In genomic region chr10:32379314-32379949, GRCh38 we compare ENCODE assay signal across 8 cellular contexts. TPM values are rescaled to one million over a fixed set of nuclear protein-coding genes. Genes with fewer than 3 reads are reported as not detected.
DNase-seq lines count a peak whose midpoint lies in the region; ATAC-seq and TF ChIP-seq lines count a peak whose summit lies in the region.

No MANE protein-coding gene starts in this region.

- H3K36me3 ChIP-seq in BLaER1 treated with 17β-estradiol and CSF1 and Interleukin-3, amounts not matched to agents 10 nM and 100 nM: no peaks in the 10 kb centered on the region
- H3K36me3 ChIP-seq in ovary: no peaks in the 10 kb centered on the region

- TF ChIP-seq POLR2A in ovary (IDR thresholded peaks at IDR 0.05): no peak

- no peak for TF ChIP-seq EP300 in ovary (IDR thresholded peaks at IDR 0.05)

- WGBS in ovary, 3 donors: 15 to 19% (median 18%) methylated on average over 10 of the region's 10 CpGs

- H3K9me3 ChIP-seq in BLaER1 treated with 17β-estradiol and CSF1 and Interleukin-3, amounts not matched to agents 10 nM and 100 nM (replicated peaks in 1 of 11): peaks cover 0 to 2% (median 0%) of the 10 kb centered on the region in 11 experiments; a peak in 1 of 22 replicates
- no peaks in the 10 kb centered on the region for H3K9me3 ChIP-seq in ovary

- DNase-seq in NCI-H1694 treated with DMSO at 0.1 percent for 48 hours (lab: John Stamatoyannopoulos, UW) (peak; percentile 40), germinal center (ENCODE audit: low spot score) (peak; percentile 33), ovary (no peak)

- intact Hi-C loops in ovary (cut with DNase I): loop anchor here in 1 of 4 donors (5.0 kb wide), 1 partner anchor 68 kb away; the partner anchor contains the start of gene CCDC7

- peak overlapping the region; percentile 78 to 91 (median 89); a peak in 21 of 22 replicates for H3K4me2 ChIP-seq in BLaER1 treated with 17β-estradiol and CSF1 and Interleukin-3, amounts not matched to agents 10 nM and 100 nM

- H3K4me1 ChIP-seq in BLaER1 treated with 17β-estradiol and CSF1 and Interleukin-3, amounts not matched to agents 10 nM and 100 nM: peaks cover 3 to 26% (median 10%) of the 10 kb centered on the region in 10 experiments; a peak in 14 of 20 replicates
- H3K4me1 ChIP-seq in ovary (ENCODE audit: insufficient read depth): peaks cover 1% of the 10 kb centered on the region

- H3K4me3 ChIP-seq in BLaER1 treated with 17β-estradiol and CSF1 and Interleukin-3, amounts not matched to agents 10 nM and 100 nM: peak overlapping the region; percentile 64 to 82 (median 76)
- peak overlapping the region; percentile 73 for H3K4me3 ChIP-seq in ovary

- ATAC-seq in GM21576 (IDR thresholded peaks at IDR 0.05; ENCODE audit: unreplicated experiment) (peak; percentile 25), HG02763 (IDR thresholded peaks at IDR 0.05; ENCODE audit: unreplicated experiment) (no peak), GM21515 (IDR thresholded peaks at IDR 0.05; ENCODE audit: unreplicated experiment) (no peak)

- no peaks in the 10 kb centered on the region for H3K27me3 ChIP-seq in BLaER1 treated with 17β-estradiol and CSF1 and Interleukin-3, amounts not matched to agents 10 nM and 100 nM
- no peaks in the 10 kb centered on the region for H3K27me3 ChIP-seq in ovary

- no peak for TF ChIP-seq CTCF in VCaP (conservative IDR thresholded peaks at IDR 0.05)
- no peak for TF ChIP-seq CTCF in ovary (IDR thresholded peaks at IDR 0.05)

- peaks cover 0 to 3% (median 0%) of the 10 kb centered on the region in 11 experiments; a peak in 1 of 22 replicates for H4K20me1 ChIP-seq in BLaER1 treated with 17β-estradiol and CSF1 and Interleukin-3, amounts not matched to agents 10 nM and 100 nM

- peak overlapping the region; percentile 82 to 96 (median 88) for H3K9ac ChIP-seq in BLaER1 treated with 17β-estradiol and CSF1 and Interleukin-3, amounts not matched to agents 10 nM and 100 nM

- H3K27ac ChIP-seq in BLaER1 treated with 17β-estradiol and CSF1 and Interleukin-3, amounts not matched to agents 10 nM and 100 nM: peak overlapping the region; percentile 69 to 97 (median 88); a peak in 21 of 22 replicates
- H3K27ac ChIP-seq in VCaP: peak overlapping the region; percentile 97
- H3K27ac ChIP-seq in ovary: peak overlapping the region in 1 of 2 donors; percentile 43

RNA-seq across cellular contexts. Expression of gene EPC1, which starts 32.5 kb away (rescaled TPM):
- total RNA-seq in ovary: 10 to 100 TPM; 35.6 to 52.9 (median 42.9) TPM
- 10 to 100 TPM; 31.8 to 40.7 TPM for polyA plus RNA-seq in ovary

Comparison
In these comparisons a context has a peak if more than half of its experiments do, and no peak if none do; other contexts are left out.
1. DNase-seq: peak in NCI-H1694 treated with DMSO at 0.1 percent for 48 hours (single experiment) and germinal center (single experiment); none in ovary (0 of 5).